Comparison of ENCODE assay signal across 1 cellular context in genomic region chrX:140507223-140507981, GRCh38.
TF ChIP-seq lines count a peak whose summit lies in the region.

No MANE protein-coding gene starts in this region.

TF ChIP-seq in SK-N-SH treated with all-trans-retinoic acid at 6 μM for 48 hours, 23 proteins besides CTCF, POLR2A, EP300 and RAD21 (continued from another document):
- TF ChIP-seq PATZ1 (CRISPR knock-in tag; IDR thresholded peaks at IDR 0.05; ENCODE audit: borderline replicate concordance) = no peak
- no peak for TF ChIP-seq CSRNP3 (CRISPR knock-in tag; IDR thresholded peaks at IDR 0.05)
- TF ChIP-seq OSR1 (CRISPR knock-in tag; IDR thresholded peaks at IDR 0.05) = no peak
- TF ChIP-seq RARB (CRISPR knock-in tag; IDR thresholded peaks at IDR 0.05) = no peak
- no peak for TF ChIP-seq ZFP30 (CRISPR knock-in tag; IDR thresholded peaks at IDR 0.05)
